Comparison of ENCODE assay signal across 1 cellular context in the genomic region with DNA sequence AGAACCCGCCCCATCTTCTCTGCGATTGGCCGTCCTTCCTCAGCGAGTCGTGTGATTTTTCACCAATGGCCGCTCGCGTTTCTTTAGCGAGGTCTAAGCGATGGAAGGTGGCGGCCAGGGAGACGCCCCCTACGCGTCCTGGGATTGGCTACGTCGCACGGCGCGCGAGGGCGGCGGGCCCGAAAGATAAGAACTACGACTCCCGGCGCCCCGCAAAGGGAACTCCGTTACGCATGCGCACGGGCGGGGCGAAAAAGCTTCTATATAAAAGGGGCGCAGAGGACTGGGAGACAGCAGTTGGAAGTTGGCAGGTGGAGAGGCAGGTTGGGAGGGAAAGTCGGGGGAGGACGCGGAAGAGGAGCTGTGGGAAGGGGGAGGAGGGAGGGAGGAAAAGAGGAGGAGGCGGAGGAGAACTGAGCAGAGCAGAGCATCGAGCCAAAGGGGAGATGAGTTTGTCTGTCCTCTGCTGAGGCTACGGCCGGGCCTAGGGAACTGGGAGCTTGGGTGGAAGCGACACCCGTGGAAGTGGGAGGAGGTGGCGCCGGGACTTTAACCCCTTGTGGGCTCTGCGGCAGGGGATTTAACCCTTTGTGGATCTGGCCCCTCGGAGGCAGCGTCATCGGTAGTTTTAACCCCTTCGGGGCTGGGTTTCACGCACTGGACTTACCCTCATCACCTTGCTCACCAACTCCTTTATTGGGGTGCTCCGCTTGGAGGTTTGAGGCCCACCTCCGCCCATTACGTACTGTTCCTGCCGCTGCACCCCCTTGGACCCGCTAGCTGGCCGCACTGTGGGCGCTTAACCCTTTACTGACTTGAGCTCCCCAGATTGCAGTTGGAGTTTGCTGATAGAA.
TF ChIP-seq lines count a peak whose summit lies in the region.

A gene with protein sequence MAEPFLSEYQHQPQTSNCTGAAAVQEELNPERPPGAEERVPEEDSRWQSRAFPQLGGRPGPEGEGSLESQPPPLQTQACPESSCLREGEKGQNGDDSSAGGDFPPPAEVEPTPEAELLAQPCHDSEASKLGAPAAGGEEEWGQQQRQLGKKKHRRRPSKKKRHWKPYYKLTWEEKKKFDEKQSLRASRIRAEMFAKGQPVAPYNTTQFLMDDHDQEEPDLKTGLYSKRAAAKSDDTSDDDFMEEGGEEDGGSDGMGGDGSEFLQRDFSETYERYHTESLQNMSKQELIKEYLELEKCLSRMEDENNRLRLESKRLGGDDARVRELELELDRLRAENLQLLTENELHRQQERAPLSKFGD (plus strand): TSS at position 293 of the 854 bp plus-strand sequence. CDS start 716 bp downstream, outside the sequence.

TF ChIP-seq in HepG2, 621 proteins besides CTCF, POLR2A, EP300 and RAD21 (continued from another document and continues in another):
- TF ChIP-seq, protein P1, sequence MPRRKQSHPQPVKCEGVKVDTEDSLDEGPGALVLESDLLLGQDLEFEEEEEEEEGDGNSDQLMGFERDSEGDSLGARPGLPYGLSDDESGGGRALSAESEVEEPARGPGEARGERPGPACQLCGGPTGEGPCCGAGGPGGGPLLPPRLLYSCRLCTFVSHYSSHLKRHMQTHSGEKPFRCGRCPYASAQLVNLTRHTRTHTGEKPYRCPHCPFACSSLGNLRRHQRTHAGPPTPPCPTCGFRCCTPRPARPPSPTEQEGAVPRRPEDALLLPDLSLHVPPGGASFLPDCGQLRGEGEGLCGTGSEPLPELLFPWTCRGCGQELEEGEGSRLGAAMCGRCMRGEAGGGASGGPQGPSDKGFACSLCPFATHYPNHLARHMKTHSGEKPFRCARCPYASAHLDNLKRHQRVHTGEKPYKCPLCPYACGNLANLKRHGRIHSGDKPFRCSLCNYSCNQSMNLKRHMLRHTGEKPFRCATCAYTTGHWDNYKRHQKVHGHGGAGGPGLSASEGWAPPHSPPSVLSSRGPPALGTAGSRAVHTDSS (CRISPR knock-in tag; conservative IDR thresholded peaks at IDR 0.05), result no peak
- TF ChIP-seq, protein P2, sequence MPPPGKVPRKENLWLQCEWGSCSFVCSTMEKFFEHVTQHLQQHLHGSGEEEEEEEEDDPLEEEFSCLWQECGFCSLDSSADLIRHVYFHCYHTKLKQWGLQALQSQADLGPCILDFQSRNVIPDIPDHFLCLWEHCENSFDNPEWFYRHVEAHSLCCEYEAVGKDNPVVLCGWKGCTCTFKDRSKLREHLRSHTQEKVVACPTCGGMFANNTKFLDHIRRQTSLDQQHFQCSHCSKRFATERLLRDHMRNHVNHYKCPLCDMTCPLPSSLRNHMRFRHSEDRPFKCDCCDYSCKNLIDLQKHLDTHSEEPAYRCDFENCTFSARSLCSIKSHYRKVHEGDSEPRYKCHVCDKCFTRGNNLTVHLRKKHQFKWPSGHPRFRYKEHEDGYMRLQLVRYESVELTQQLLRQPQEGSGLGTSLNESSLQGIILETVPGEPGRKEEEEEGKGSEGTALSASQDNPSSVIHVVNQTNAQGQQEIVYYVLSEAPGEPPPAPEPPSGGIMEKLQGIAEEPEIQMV (CRISPR knock-in tag; IDR thresholded peaks at IDR 0.05; ENCODE audit: low read depth), result peak; percentile 92; the same call in 1 of the 2 replicates
- peak; percentile 23; the same call in 1 of the 2 replicates for TF ChIP-seq ZZZ3 (CRISPR knock-in tag; IDR thresholded peaks at IDR 0.05; ENCODE audit: borderline replicate concordance)
- TF ChIP-seq STAT5B (CRISPR knock-in tag; IDR thresholded peaks at IDR 0.05), result 0 out of 2 replicates have a peak, but pooled peaks have one; percentile 67
- TF ChIP-seq CEBPB (IDR thresholded peaks at IDR 0.05; ENCODE audit: borderline replicate concordance, low read depth, low read length), result no peak
- TF ChIP-seq, protein P3, sequence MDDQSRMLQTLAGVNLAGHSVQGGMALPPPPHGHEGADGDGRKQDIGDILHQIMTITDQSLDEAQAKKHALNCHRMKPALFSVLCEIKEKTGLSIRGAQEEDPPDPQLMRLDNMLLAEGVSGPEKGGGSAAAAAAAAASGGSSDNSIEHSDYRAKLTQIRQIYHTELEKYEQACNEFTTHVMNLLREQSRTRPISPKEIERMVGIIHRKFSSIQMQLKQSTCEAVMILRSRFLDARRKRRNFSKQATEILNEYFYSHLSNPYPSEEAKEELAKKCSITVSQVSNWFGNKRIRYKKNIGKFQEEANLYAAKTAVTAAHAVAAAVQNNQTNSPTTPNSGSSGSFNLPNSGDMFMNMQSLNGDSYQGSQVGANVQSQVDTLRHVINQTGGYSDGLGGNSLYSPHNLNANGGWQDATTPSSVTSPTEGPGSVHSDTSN (CRISPR knock-in tag; IDR thresholded peaks at IDR 0.05; ENCODE audit: borderline replicate concordance), result no peak
- TF ChIP-seq, protein P4, sequence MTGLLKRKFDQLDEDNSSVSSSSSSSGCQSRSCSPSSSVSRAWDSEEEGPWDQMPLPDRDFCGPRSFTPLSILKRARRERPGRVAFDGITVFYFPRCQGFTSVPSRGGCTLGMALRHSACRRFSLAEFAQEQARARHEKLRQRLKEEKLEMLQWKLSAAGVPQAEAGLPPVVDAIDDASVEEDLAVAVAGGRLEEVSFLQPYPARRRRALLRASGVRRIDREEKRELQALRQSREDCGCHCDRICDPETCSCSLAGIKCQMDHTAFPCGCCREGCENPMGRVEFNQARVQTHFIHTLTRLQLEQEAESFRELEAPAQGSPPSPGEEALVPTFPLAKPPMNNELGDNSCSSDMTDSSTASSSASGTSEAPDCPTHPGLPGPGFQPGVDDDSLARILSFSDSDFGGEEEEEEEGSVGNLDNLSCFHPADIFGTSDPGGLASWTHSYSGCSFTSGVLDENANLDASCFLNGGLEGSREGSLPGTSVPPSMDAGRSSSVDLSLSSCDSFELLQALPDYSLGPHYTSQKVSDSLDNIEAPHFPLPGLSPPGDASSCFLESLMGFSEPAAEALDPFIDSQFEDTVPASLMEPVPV (CRISPR knock-in tag; IDR thresholded peaks at IDR 0.05), result peak; percentile 92; the same call in 1 of the 2 replicates
- TF ChIP-seq SIX1 (CRISPR knock-in tag; IDR thresholded peaks at IDR 0.05; ENCODE audit: borderline replicate concordance), result peak; percentile 41
- TF ChIP-seq IRX3 (CRISPR knock-in tag; IDR thresholded peaks at IDR 0.05; ENCODE audit: borderline replicate concordance, low read depth), result peak; percentile 91
- peak; percentile 59; the same call in 1 of the 2 replicates for TF ChIP-seq ZNF251 (CRISPR knock-in tag; IDR thresholded peaks at IDR 0.05)
- TF ChIP-seq NFKB2 (CRISPR knock-in tag; IDR thresholded peaks at IDR 0.05; ENCODE audit: borderline replicate concordance), result peak; percentile 83; the same call in 1 of the 2 replicates
- TF ChIP-seq ZFYVE20 (CRISPR knock-in tag; IDR thresholded peaks at IDR 0.05; ENCODE audit: borderline replicate concordance, low read depth), result no peak; the same call in 1 of the 2 replicates
- 0 out of 2 replicates have a peak, but pooled peaks have one; percentile 54 for TF ChIP-seq ZNF75D (CRISPR knock-in tag; IDR thresholded peaks at IDR 0.05; ENCODE audit: borderline replicate concordance)
- peak; percentile 98 for TF ChIP-seq RBM39 (IDR thresholded peaks at IDR 0.05; ENCODE audit: low read depth, low read length, poor library complexity, severe bottlenecking)
- TF ChIP-seq PRPF4 (IDR thresholded peaks at IDR 0.05; ENCODE audit: low read depth, low read length, poor library complexity, severe bottlenecking), result peak; percentile 98
- peak; percentile 55; the same call in 1 of the 2 replicates for TF ChIP-seq PITX1 (CRISPR knock-in tag; IDR thresholded peaks at IDR 0.05)
- no peak for TF ChIP-seq RFX3 (CRISPR knock-in tag; IDR thresholded peaks at IDR 0.05)
- TF ChIP-seq, protein P5, sequence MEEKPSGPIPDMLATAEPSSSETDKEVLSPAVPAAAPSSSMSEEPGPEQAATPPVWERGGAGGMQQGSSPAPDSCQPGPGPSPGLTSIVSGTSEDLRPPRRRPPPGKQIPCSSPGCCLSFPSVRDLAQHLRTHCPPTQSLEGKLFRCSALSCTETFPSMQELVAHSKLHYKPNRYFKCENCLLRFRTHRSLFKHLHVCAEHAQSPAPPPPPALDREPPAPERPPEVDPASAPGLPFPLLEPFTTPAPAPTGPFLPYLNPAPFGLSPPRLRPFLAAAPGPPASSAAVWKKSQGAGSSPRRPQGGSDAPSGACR (CRISPR knock-in tag; IDR thresholded peaks at IDR 0.05), result peak; percentile 26; the same call in 1 of the 2 replicates
- TF ChIP-seq, protein P6, sequence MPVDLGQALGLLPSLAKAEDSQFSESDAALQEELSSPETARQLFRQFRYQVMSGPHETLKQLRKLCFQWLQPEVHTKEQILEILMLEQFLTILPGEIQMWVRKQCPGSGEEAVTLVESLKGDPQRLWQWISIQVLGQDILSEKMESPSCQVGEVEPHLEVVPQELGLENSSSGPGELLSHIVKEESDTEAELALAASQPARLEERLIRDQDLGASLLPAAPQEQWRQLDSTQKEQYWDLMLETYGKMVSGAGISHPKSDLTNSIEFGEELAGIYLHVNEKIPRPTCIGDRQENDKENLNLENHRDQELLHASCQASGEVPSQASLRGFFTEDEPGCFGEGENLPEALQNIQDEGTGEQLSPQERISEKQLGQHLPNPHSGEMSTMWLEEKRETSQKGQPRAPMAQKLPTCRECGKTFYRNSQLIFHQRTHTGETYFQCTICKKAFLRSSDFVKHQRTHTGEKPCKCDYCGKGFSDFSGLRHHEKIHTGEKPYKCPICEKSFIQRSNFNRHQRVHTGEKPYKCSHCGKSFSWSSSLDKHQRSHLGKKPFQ (CRISPR knock-in tag; IDR thresholded peaks at IDR 0.05; ENCODE audit: insufficient replicate concordance), result peak; percentile 71
- no peak for TF ChIP-seq SATB2 (CRISPR knock-in tag; IDR thresholded peaks at IDR 0.05)
- peak; percentile 86 for TF ChIP-seq SPEN (CRISPR knock-in tag; IDR thresholded peaks at IDR 0.05; ENCODE audit: low read depth)
- TF ChIP-seq, protein P7, sequence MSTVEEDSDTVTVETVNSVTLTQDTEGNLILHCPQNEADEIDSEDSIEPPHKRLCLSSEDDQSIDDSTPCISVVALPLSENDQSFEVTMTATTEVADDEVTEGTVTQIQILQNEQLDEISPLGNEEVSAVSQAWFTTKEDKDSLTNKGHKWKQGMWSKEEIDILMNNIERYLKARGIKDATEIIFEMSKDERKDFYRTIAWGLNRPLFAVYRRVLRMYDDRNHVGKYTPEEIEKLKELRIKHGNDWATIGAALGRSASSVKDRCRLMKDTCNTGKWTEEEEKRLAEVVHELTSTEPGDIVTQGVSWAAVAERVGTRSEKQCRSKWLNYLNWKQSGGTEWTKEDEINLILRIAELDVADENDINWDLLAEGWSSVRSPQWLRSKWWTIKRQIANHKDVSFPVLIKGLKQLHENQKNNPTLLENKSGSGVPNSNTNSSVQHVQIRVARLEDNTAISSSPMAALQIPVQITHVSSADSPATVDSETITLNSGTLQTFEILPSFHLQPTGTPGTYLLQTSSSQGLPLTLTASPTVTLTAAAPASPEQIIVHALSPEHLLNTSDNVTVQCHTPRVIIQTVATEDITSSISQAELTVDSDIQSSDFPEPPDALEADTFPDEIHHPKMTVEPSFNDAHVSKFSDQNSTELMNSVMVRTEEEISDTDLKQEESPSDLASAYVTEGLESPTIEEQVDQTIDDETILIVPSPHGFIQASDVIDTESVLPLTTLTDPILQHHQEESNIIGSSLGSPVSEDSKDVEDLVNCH (CRISPR knock-in tag; IDR thresholded peaks at IDR 0.05), result no peak
- TF ChIP-seq MED8 (CRISPR knock-in tag; IDR thresholded peaks at IDR 0.05; ENCODE audit: insufficient replicate concordance), result peak; percentile 94
- TF ChIP-seq ZNF44 (CRISPR knock-in tag; IDR thresholded peaks at IDR 0.05), result no peak; the same call in 1 of the 2 replicates
- peak; percentile 82 for TF ChIP-seq AGO2 (optimal IDR thresholded peaks at IDR 0.05; ENCODE audit: low read depth, low read length)
- TF ChIP-seq ZNF737 (CRISPR knock-in tag; IDR thresholded peaks at IDR 0.05; ENCODE audit: borderline replicate concordance), result no peak
- TF ChIP-seq, protein P8, sequence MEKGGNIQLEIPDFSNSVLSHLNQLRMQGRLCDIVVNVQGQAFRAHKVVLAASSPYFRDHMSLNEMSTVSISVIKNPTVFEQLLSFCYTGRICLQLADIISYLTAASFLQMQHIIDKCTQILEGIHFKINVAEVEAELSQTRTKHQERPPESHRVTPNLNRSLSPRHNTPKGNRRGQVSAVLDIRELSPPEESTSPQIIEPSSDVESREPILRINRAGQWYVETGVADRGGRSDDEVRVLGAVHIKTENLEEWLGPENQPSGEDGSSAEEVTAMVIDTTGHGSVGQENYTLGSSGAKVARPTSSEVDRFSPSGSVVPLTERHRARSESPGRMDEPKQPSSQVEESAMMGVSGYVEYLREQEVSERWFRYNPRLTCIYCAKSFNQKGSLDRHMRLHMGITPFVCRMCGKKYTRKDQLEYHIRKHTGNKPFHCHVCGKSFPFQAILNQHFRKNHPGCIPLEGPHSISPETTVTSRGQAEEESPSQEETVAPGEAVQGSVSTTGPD (CRISPR knock-in tag; IDR thresholded peaks at IDR 0.05), result no peak
- TF ChIP-seq ATRX (CRISPR knock-in tag; IDR thresholded peaks at IDR 0.05; ENCODE audit: borderline replicate concordance), result 0 out of 2 replicates have a peak, but pooled peaks have one; percentile 50
- no peak; the same call in 1 of the 2 replicates for TF ChIP-seq ZNF205 (CRISPR knock-in tag; IDR thresholded peaks at IDR 0.05)
- peak; percentile 99 for TF ChIP-seq CBX1 (IDR thresholded peaks at IDR 0.05; ENCODE audit: low read depth)
- TF ChIP-seq FOXA3 (CRISPR knock-in tag; IDR thresholded peaks at IDR 0.05), result no peak; the same call in 1 of the 2 replicates
- peak; percentile 87 for TF ChIP-seq ZFP82 (CRISPR knock-in tag; IDR thresholded peaks at IDR 0.05; ENCODE audit: borderline replicate concordance)
- TF ChIP-seq, protein P9, sequence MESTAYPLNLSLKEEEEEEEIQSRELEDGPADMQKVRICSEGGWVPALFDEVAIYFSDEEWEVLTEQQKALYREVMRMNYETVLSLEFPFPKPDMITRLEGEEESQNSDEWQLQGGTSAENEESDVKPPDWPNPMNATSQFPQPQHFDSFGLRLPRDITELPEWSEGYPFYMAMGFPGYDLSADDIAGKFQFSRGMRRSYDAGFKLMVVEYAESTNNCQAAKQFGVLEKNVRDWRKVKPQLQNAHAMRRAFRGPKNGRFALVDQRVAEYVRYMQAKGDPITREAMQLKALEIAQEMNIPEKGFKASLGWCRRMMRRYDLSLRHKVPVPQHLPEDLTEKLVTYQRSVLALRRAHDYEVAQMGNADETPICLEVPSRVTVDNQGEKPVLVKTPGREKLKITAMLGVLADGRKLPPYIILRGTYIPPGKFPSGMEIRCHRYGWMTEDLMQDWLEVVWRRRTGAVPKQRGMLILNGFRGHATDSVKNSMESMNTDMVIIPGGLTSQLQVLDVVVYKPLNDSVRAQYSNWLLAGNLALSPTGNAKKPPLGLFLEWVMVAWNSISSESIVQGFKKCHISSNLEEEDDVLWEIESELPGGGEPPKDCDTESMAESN (CRISPR knock-in tag; conservative IDR thresholded peaks at IDR 0.05), result peak; percentile 78; the same call in 1 of the 2 replicates
- TF ChIP-seq ZNF33B (CRISPR knock-in tag; IDR thresholded peaks at IDR 0.05), result peak; percentile 91
- no peak; the same call in 1 of the 2 replicates for TF ChIP-seq CAMTA2 (CRISPR knock-in tag; IDR thresholded peaks at IDR 0.05; ENCODE audit: borderline replicate concordance)
- TF ChIP-seq RELA (CRISPR knock-in tag; IDR thresholded peaks at IDR 0.05), result peak; percentile 67; the same call in 1 of the 2 replicates
- TF ChIP-seq, protein P10, sequence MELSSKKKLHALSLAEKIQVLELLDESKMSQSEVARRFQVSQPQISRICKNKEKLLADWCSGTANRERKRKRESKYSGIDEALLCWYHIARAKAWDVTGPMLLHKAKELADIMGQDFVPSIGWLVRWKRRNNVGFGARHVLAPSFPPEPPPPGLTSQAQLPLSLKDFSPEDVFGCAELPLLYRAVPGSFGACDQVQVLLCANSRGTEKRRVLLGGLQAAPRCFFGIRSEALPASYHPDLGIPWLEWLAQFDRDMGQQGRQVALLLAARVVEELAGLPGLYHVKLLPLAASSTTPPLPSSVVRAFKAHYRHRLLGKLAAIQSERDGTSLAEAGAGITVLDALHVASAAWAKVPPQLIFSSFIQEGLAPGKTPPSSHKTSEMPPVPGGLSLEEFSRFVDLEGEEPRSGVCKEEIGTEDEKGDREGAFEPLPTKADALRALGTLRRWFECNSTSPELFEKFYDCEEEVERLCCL (CRISPR knock-in tag; IDR thresholded peaks at IDR 0.05; ENCODE audit: borderline replicate concordance), result no peak
